Comparison of ENCODE assay signal across 26 cellular contexts in the genomic region with DNA sequence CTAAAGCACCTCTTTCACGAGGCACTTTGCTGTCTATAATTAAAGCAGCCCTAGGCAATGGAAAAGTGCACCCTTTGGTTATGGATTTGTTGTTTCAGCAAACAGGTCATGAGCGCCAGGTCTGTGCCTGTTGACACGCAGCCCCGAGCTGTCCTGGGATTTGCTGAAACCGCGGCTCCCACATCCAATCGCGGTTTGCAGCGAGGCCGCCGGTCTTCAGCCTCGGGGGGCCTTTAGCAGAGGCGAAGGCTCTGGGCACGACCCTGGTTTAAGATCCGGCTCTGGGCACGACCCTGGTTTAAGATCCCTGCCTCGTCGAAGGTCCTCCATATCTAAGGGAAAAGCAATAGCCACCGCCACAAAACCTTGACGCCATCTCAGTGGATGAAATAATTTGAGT.
"Had no signal": no experiment of that assay in that cellular context is flagged by ENCODE, and none has a peak within 500 bp of the region (broad histone marks: within the 10 kb centered on the region; RNA-seq: fewer than 3 reads in every experiment).

No MANE protein-coding gene starts in this region.

- H3K36me3 ChIP-seq: left ventricle myocardium inferior, neural progenitor cell, thyroid gland, transverse colon, upper lobe of left lung, vagina had no signal

- H3K4me3 ChIP-seq: left ventricle myocardium inferior, lung, neural progenitor cell, skin epidermis, thyroid gland, transverse colon, upper lobe of left lung, vagina had no signal

- H3K27me3 ChIP-seq: neural progenitor cell, neutrophil, thyroid gland, transverse colon, upper lobe of left lung, vagina had no signal

- H3K9me3 ChIP-seq: left ventricle myocardium inferior, neutrophil, thyroid gland, transverse colon, upper lobe of left lung, vagina had no signal

- DNase-seq: hippocampal formation; kidney; left colon; left ventricle myocardium inferior; mesendoderm; naive B cell; natural killer cell; nephron progenitor cell; occipital lobe; right cardiac atrium; stimulated activated CD4-positive, alpha-beta T cell treated with anti-CD3 and anti-CD28 coated beads, Interleukin-12 subunit alpha, Interleukin-12 subunit beta, amount 100 ng/mL, for 4 hours; stimulated activated CD4-positive, alpha-beta T cell treated with anti-CD3 and anti-CD28 coated beads, Interleukin-15, amount 100 ng/mL, for 24 hours; stimulated activated CD4-positive, alpha-beta T cell treated with anti-CD3 and anti-CD28 coated beads, Interleukin-2, amount 100 ng/mL, for 24 hours; stimulated activated CD4-positive, alpha-beta T cell treated with anti-CD3 and anti-CD28 coated beads, Interleukin-4, amount 100 ng/mL, for 1 hour; stimulated activated CD8-positive, alpha-beta memory T cell treated with anti-CD3 and anti-CD28 coated beads, Interleukin-4, amount 100 ng/mL, for 48 hours; stimulated activated naive CD4-positive, alpha-beta T cell treated with Interleukin-2 at 50 U/mL for 16 hours; stimulated activated naive CD8-positive, alpha-beta T cell treated with anti-CD3 and anti-CD28 coated beads, Interleukin-15, amount 100 ng/mL, for 72 hours; thyroid gland; transverse colon had no signal

- H3K27ac ChIP-seq: left ventricle myocardium inferior, neural progenitor cell, neutrophil, parathyroid adenoma, skin epidermis, thyroid gland, transverse colon, upper lobe of left lung, vagina had no signal
